ENCODE assay signal across 8 cellular contexts in genomic region chr4:8241895-8242696, GRCh38. TPM values are rescaled to one million over a fixed set of nuclear protein-coding genes. Genes with fewer than 3 reads are reported as not detected.
DNase-seq lines count a peak whose midpoint lies in the region; ATAC-seq lines count a peak whose summit lies in the region.

No MANE protein-coding gene starts in this region.

- no peaks in the 10 kb centered on the region for H3K9me3 Mint-ChIP-seq in naive thymus-derived CD8-positive, alpha-beta T cell

- peaks cover 0 to 16% (median 7%) of the 10 kb centered on the region in 4 donors for H3K4me1 Mint-ChIP-seq in naive thymus-derived CD8-positive, alpha-beta T cell

- POLR2A ChIA-PET in naive thymus-derived CD8-positive, alpha-beta T cell (lab: Charles Lee): interaction anchor here (1.4 kb wide), 1 partner anchor 83 kb away, joined by 3 read pairs; the partner anchor contains the start of gene ABLIM2

- no peaks in the 10 kb centered on the region for H3K27me3 Mint-ChIP-seq in naive thymus-derived CD8-positive, alpha-beta T cell

- H3K4me3 Mint-ChIP-seq in naive thymus-derived CD8-positive, alpha-beta T cell: peak overlapping the region in 1 of 10 donors; percentile 40

- peaks cover 0 to 3% (median 0%) of the 10 kb centered on the region in 3 donors for H3K36me3 Mint-ChIP-seq in naive thymus-derived CD8-positive, alpha-beta T cell

- peak overlapping the region in 6 of 10 donors; percentile 22 to 79 (median 72) for H3K27ac Mint-ChIP-seq in naive thymus-derived CD8-positive, alpha-beta T cell

- peak; percentile 96 for DNase-seq in AG08395 (ENCODE audit: low spot score)
- DNase-seq in NOMO-1 treated with DMSO at 0.1 percent for 48 hours (lab: John Stamatoyannopoulos, UW; ENCODE audit: unreplicated experiment): peak; percentile 50
- peak; percentile 81 for DNase-seq in activated T-cell treated with anti-CD3 and anti-CD28 coated beads for 24 hours (ENCODE audit: low read depth)
- peak; percentile 54 to 87 (median 80) for DNase-seq in naive thymus-derived CD8-positive, alpha-beta T cell
- DNase-seq in stimulated activated CD8-positive, alpha-beta memory T cell treated with anti-CD3 and anti-CD28 coated beads, Interleukin-7, amount 100 ng/mL, for 24 hours (ENCODE audit: low read depth): peak; percentile 82

- ATAC-seq in GM18517 (IDR thresholded peaks at IDR 0.05; ENCODE audit: unreplicated experiment) (peak; percentile 55), HG03460 (IDR thresholded peaks at IDR 0.05; ENCODE audit: unreplicated experiment) (peak; percentile 66), esophagus mucosa (peak; percentile 57)
- ATAC-seq in naive thymus-derived CD8-positive, alpha-beta T cell: peak; percentile 96 to 98

RNA-seq across cellular contexts. Expression of gene HTRA3, which starts 27.5 kb away (rescaled TPM):
- 1.0 TPM for total RNA-seq in esophagus mucosa
- not detected for total RNA-seq in naive thymus-derived CD8-positive, alpha-beta T cell
- polyA plus RNA-seq in naive thymus-derived CD8-positive, alpha-beta T cell: not detected

RNA-seq across cellular contexts. Expression of gene SH3TC1, which starts 43.0 kb away (rescaled TPM):
- total RNA-seq in esophagus mucosa: 52.9 TPM
- total RNA-seq in naive thymus-derived CD8-positive, alpha-beta T cell: 10 to 100 TPM; 14.6 to 17.4 TPM
- 1 to 10 TPM; 3.7 to 6.5 (median 5.1) TPM for polyA plus RNA-seq in naive thymus-derived CD8-positive, alpha-beta T cell

Comparison
In these comparisons a context has a peak if more than half of its experiments do, and no peak if none do; other contexts are left out.
1. Peak in every context shown above with its lines: DNase-seq and ATAC-seq.